ENCODE assay signal across 18 cellular contexts in genomic region chr1:46020005-46020404, GRCh38.
"Had no signal": no experiment of that assay in that cellular context is flagged by ENCODE, and none has a peak within 500 bp of the region (broad histone marks: within the 10 kb centered on the region; RNA-seq: fewer than 3 reads in every experiment).

No MANE protein-coding gene starts in this region.

- H3K4me3 ChIP-seq: breast epithelium, esophagus muscularis mucosa, SK-N-MC, thyroid gland had no signal

- H3K27ac ChIP-seq: breast epithelium, esophagus muscularis mucosa, parathyroid adenoma, SK-N-MC, thyroid gland had no signal

- H3K9ac ChIP-seq: parathyroid adenoma had no signal

- DNase-seq: activated CD4-positive, alpha-beta T cell treated with anti-CD3 and anti-CD28 coated beads for 1 hour; activated CD4-positive, alpha-beta T cell treated with anti-CD3 and anti-CD28 coated beads, Interleukin-2, amount 50 U/mL, for 4 hours; activated naive CD4-positive, alpha-beta T cell treated with Interleukin-2 at 50 U/mL for 16 hours; activated naive CD8-positive, alpha-beta T cell treated with anti-CD3 and anti-CD28 coated beads, Interleukin-2, amount 50 U/mL, for 24 hours; aorta; foreskin fibroblast; immature natural killer cell; mammary epithelial cell; naive thymus-derived CD8-positive, alpha-beta T cell; retina; stimulated activated CD4-positive, alpha-beta T cell treated with anti-CD3 and anti-CD28 coated beads, Interleukin-1b, Interleukin-23, amount 100 ng/mL, for 48 hours; thyroid gland had no signal

- H3K27ac Mint-ChIP-seq: activated naive CD8-positive, alpha-beta T cell treated with anti-CD3 and anti-CD28 coated beads, Interleukin-2, amount 50 U/mL, for 24 hours; activated T-helper 17 cell treated with anti-CD3 and anti-CD28 coated beads, Interleukin-2, amount 50 U/mL, for 72 hours; immature natural killer cell; naive thymus-derived CD8-positive, alpha-beta T cell had no signal

- H3K79me2 ChIP-seq: parathyroid adenoma had no signal

- FAIRE-seq: urothelium cell line had no signal

- H3K9me3 Mint-ChIP-seq: activated naive CD8-positive, alpha-beta T cell treated with anti-CD3 and anti-CD28 coated beads, Interleukin-2, amount 50 U/mL, for 24 hours; activated T-helper 17 cell treated with anti-CD3 and anti-CD28 coated beads, Interleukin-2, amount 50 U/mL, for 72 hours; immature natural killer cell had no signal

- H2AFZ ChIP-seq: parathyroid adenoma had no signal

- H3K27me3 ChIP-seq: breast epithelium, esophagus muscularis mucosa, thyroid gland had no signal

- ATAC-seq: activated naive CD8-positive, alpha-beta T cell treated with anti-CD3 and anti-CD28 coated beads, Interleukin-2, amount 50 U/mL, for 24 hours; activated T-helper 17 cell treated with anti-CD3 and anti-CD28 coated beads, Interleukin-2, amount 50 U/mL, for 72 hours; naive thymus-derived CD8-positive, alpha-beta T cell had no signal

- H3K4me3 Mint-ChIP-seq: activated naive CD8-positive, alpha-beta T cell treated with anti-CD3 and anti-CD28 coated beads, Interleukin-2, amount 50 U/mL, for 24 hours; activated T-helper 17 cell treated with anti-CD3 and anti-CD28 coated beads, Interleukin-2, amount 50 U/mL, for 72 hours; immature natural killer cell; naive thymus-derived CD8-positive, alpha-beta T cell had no signal

- H3K36me3 ChIP-seq: breast epithelium had no signal

- H3K4me1 Mint-ChIP-seq: activated naive CD8-positive, alpha-beta T cell treated with anti-CD3 and anti-CD28 coated beads, Interleukin-2, amount 50 U/mL, for 24 hours; activated T-helper 17 cell treated with anti-CD3 and anti-CD28 coated beads, Interleukin-2, amount 50 U/mL, for 72 hours; immature natural killer cell; naive thymus-derived CD8-positive, alpha-beta T cell had no signal

- H3K9me3 ChIP-seq: breast epithelium, esophagus muscularis mucosa, thyroid gland had no signal

- H3K4me1 ChIP-seq: breast epithelium, parathyroid adenoma, thyroid gland had no signal

- H3K27me3 Mint-ChIP-seq: activated naive CD8-positive, alpha-beta T cell treated with anti-CD3 and anti-CD28 coated beads, Interleukin-2, amount 50 U/mL, for 24 hours; activated T-helper 17 cell treated with anti-CD3 and anti-CD28 coated beads, Interleukin-2, amount 50 U/mL, for 72 hours; naive thymus-derived CD8-positive, alpha-beta T cell had no signal
